8 cellular contexts compared by ENCODE assay signal in genomic region chr22:35399678-35400334, GRCh38. TPM values are rescaled to one million over a fixed set of nuclear protein-coding genes. Genes with fewer than 3 reads are reported as not detected.
DNase-seq lines count a peak whose midpoint lies in the region; ATAC-seq and TF ChIP-seq lines count a peak whose summit lies in the region.

TSS of gene MCM5 (plus strand) at chr22:35400140. CDS start at chr22:35400439, 299 bp downstream.

- no peaks in the 10 kb centered on the region for H3K27me3 ChIP-seq in GM06990 (replicated peaks; ENCODE audit: control insufficient read depth, insufficient read depth, low read length)
- no peaks in the 10 kb centered on the region for H3K27me3 ChIP-seq in osteoblast (ENCODE audit: insufficient read depth, low read length)
- H3K27me3 ChIP-seq in thymus (ENCODE audit: control insufficient read depth, insufficient read depth): no peaks in the 10 kb centered on the region

- DNase-seq in GM06990 (ENCODE audit: extremely low read depth, insufficient read length): peak; percentile 98
- peak; percentile 98 for DNase-seq in NCI-H1092 treated with DMSO at 0.1 percent for 48 hours (lab: John Stamatoyannopoulos, UW)
- peak; percentile 98 for DNase-seq in SKM-1 treated with dmso at 0.1 percent for 144 hours (lab: John Stamatoyannopoulos, UW; ENCODE audit: unreplicated experiment)
- peak; percentile 96 for DNase-seq in glutamatergic neuron
- peak; percentile 100 for DNase-seq in osteoblast (ENCODE audit: insufficient read length, low spot score, missing footprints)

- peaks cover 12% of the 10 kb centered on the region for H3K36me3 ChIP-seq in GM06990 (ENCODE audit: control insufficient read depth, insufficient read depth, low read length)
- H3K36me3 ChIP-seq in osteoblast (ENCODE audit: insufficient read depth, low read length): peaks cover 15% of the 10 kb centered on the region
- H3K36me3 ChIP-seq in thymus (ENCODE audit: control insufficient read depth, insufficient read depth): peaks cover 17% of the 10 kb centered on the region

- H3K27ac ChIP-seq in osteoblast (ENCODE audit: low read depth, low read length) (peak within 1 kb of the TSS; percentile 77), thymus (ENCODE audit: low read depth) (peak within 1 kb of the TSS; percentile 88)

- H3K4me2 ChIP-seq in osteoblast (ENCODE audit: insufficient read depth, low read length): peak within 1 kb of the TSS; percentile 98

- H3K9me3 Mint-ChIP-seq in activated naive CD8-positive, alpha-beta T cell (ENCODE audit: low read depth): no peaks in the 10 kb centered on the region
- H3K9me3 Mint-ChIP-seq in glutamatergic neuron (ENCODE audit: unreplicated experiment): peaks cover 1% of the 10 kb centered on the region

- peak within 1 kb of the TSS; percentile 99 for H3K4me3 Mint-ChIP-seq in activated naive CD8-positive, alpha-beta T cell
- peak within 1 kb of the TSS; percentile 98 for H3K4me3 Mint-ChIP-seq in glutamatergic neuron (ENCODE audit: unreplicated experiment)

- H3K27me3 Mint-ChIP-seq in activated naive CD8-positive, alpha-beta T cell: no peaks in the 10 kb centered on the region
- peaks cover 4% of the 10 kb centered on the region for H3K27me3 Mint-ChIP-seq in glutamatergic neuron (ENCODE audit: unreplicated experiment)

- WGBS in thymus: 3% methylated on average over 51 of the region's 51 CpGs

- TF ChIP-seq CTCF in GM06990 (IDR thresholded peaks at IDR 0.05; ENCODE audit: insufficient read depth, low read length, poor library complexity, severe bottlenecking) (no peak), glutamatergic neuron (IDR thresholded peaks at IDR 0.05; ENCODE audit: partially characterized antibody, unreplicated experiment) (no peak), osteoblast (IDR thresholded peaks at IDR 0.05; ENCODE audit: extremely low read depth, low read depth, low read length) (no peak)

- peaks cover 14% of the 10 kb centered on the region for H3K36me3 Mint-ChIP-seq in activated naive CD8-positive, alpha-beta T cell
- H3K36me3 Mint-ChIP-seq in glutamatergic neuron (ENCODE audit: unreplicated experiment): no peaks in the 10 kb centered on the region

- H4K20me1 ChIP-seq in osteoblast (ENCODE audit: insufficient read depth, low read length): no peaks in the 10 kb centered on the region

- peak within 1 kb of the TSS; percentile 99 for H3K27ac Mint-ChIP-seq in activated naive CD8-positive, alpha-beta T cell
- no peak within 1 kb of the TSS for H3K27ac Mint-ChIP-seq in glutamatergic neuron (ENCODE audit: unreplicated experiment)

- no peaks in the 10 kb centered on the region for H3K9me3 ChIP-seq in osteoblast (ENCODE audit: low read depth, low read length)
- no peaks in the 10 kb centered on the region for H3K9me3 ChIP-seq in thymus (ENCODE audit: control insufficient read depth)

- H3K79me2 ChIP-seq in osteoblast (ENCODE audit: insufficient read depth, low read length): peaks cover 5% of the 10 kb centered on the region

- peak within 1 kb of the TSS; percentile 100 for H2AFZ ChIP-seq in osteoblast (ENCODE audit: low read length)

- H3K4me3 ChIP-seq in GM06990 (replicated peaks; ENCODE audit: low read depth, low read length) (peak within 1 kb of the TSS; percentile 88), osteoblast (ENCODE audit: insufficient read depth, low read length) (peak within 1 kb of the TSS; percentile 97), thymus (ENCODE audit: low read length) (peak within 1 kb of the TSS; percentile 94)

- H3K4me1 Mint-ChIP-seq in activated naive CD8-positive, alpha-beta T cell (ENCODE audit: low read depth): peaks cover 19% of the 10 kb centered on the region
- no peaks in the 10 kb centered on the region for H3K4me1 Mint-ChIP-seq in glutamatergic neuron (ENCODE audit: low read depth, unreplicated experiment)

- H3K4me1 ChIP-seq in osteoblast (ENCODE audit: insufficient read depth, low read length) (peaks cover 12% of the 10 kb centered on the region), thymus (ENCODE audit: control insufficient read depth, insufficient read depth, low read length) (peaks cover 16% of the 10 kb centered on the region)

- peak; percentile 93 for ATAC-seq in HG02588 (IDR thresholded peaks at IDR 0.05; ENCODE audit: unreplicated experiment)

RNA-seq across cellular contexts. Expression of gene MCM5, which starts in this region (rescaled TPM):
- total RNA-seq in glutamatergic neuron (ENCODE audit: unreplicated experiment): 28.3 TPM
- total RNA-seq in osteoblast: 12.7 and 13.6 TPM in 2 replicates
- 27.1 TPM for polyA plus RNA-seq in thymus

Comparison
In these comparisons a context has a peak if more than half of its experiments do, and no peak if none do; other contexts are left out.
1. Peak in every context shown above with its lines: DNase-seq, ATAC-seq, H3K4me3 ChIP-seq and H3K27ac ChIP-seq.